Comparison of ENCODE assay signal across 3 cellular contexts in the genomic region with DNA sequence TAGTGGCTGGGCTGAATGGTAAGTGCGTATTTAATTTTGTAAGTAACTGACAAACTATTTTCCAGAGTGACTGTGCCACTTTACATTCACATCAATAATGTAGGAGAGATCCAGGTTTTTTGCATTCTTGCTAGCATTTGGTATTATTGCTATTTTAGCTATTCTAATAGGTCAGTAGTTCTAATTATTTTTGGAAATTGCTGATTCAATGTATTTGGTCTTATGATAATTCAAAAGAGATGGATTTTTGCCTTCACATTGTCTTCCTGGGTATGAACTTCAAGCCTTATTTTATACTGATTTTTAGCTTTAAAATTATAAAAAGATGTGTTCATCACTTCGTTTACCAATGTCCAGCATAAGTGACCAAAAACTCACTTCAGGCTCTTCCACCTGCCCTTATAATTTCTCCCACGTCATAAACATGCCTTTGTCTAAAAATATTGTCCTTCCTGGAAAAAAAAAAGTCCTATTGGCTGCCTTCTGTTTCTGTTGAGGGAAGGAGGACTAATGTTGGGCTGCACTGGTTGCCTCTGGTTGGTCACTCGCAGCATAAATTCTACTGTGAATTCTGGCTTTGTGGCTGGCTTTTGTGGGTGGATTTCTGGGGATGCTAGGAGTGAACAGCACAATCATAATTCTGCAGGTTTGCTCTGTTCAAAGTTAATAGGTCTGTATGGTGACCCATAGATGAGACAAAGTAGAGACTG.
TF ChIP-seq lines count a peak whose summit lies in the region.

No MANE protein-coding gene starts in this region.

TF ChIP-seq in SK-N-SH, 30 proteins besides CTCF, POLR2A, EP300 and RAD21 (continued from another document and continues in another):
- TF ChIP-seq, protein P1, sequence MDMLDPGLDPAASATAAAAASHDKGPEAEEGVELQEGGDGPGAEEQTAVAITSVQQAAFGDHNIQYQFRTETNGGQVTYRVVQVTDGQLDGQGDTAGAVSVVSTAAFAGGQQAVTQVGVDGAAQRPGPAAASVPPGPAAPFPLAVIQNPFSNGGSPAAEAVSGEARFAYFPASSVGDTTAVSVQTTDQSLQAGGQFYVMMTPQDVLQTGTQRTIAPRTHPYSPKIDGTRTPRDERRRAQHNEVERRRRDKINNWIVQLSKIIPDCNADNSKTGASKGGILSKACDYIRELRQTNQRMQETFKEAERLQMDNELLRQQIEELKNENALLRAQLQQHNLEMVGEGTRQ (IDR thresholded peaks at IDR 0.05; ENCODE audit: borderline replicate concordance, low read depth, low read length), result no peak
- TF ChIP-seq TEAD4 (IDR thresholded peaks at IDR 0.05; ENCODE audit: borderline replicate concordance, insufficient read depth) (no peak), RXRA (IDR thresholded peaks at IDR 0.05; ENCODE audit: borderline replicate concordance, low read depth) (no peak), RCOR1 (IDR thresholded peaks at IDR 0.05; ENCODE audit: low read length) (no peak), FOXM1 (IDR thresholded peaks at IDR 0.05; ENCODE audit: low read depth) (no peak), RFX5 (IDR thresholded peaks at IDR 0.05; ENCODE audit: low read length) (no peak), MXI1 (IDR thresholded peaks at IDR 0.05; ENCODE audit: low read depth, low read length) (no peak), MEF2A (IDR thresholded peaks at IDR 0.05; ENCODE audit: borderline replicate concordance, low read depth) (no peak), SIN3A (IDR thresholded peaks at IDR 0.05; ENCODE audit: borderline replicate concordance, low read depth, low read length) (no peak), TCF12 (IDR thresholded peaks at IDR 0.05) (no peak)
- TF ChIP-seq, protein P2, sequence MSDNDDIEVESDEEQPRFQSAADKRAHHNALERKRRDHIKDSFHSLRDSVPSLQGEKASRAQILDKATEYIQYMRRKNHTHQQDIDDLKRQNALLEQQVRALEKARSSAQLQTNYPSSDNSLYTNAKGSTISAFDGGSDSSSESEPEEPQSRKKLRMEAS (IDR thresholded peaks at IDR 0.05; ENCODE audit: low read depth), result no peak
- TF ChIP-seq, protein P3, sequence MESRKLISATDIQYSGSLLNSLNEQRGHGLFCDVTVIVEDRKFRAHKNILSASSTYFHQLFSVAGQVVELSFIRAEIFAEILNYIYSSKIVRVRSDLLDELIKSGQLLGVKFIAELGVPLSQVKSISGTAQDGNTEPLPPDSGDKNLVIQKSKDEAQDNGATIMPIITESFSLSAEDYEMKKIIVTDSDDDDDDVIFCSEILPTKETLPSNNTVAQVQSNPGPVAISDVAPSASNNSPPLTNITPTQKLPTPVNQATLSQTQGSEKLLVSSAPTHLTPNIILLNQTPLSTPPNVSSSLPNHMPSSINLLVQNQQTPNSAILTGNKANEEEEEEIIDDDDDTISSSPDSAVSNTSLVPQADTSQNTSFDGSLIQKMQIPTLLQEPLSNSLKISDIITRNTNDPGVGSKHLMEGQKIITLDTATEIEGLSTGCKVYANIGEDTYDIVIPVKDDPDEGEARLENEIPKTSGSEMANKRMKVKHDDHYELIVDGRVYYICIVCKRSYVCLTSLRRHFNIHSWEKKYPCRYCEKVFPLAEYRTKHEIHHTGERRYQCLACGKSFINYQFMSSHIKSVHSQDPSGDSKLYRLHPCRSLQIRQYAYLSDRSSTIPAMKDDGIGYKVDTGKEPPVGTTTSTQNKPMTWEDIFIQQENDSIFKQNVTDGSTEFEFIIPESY (IDR thresholded peaks at IDR 0.05; ENCODE audit: borderline replicate concordance, low read depth), result no peak

TF ChIP-seq in SK-N-SH treated with all-trans-retinoic acid at 6 μM for 48 hours, 23 proteins besides CTCF, POLR2A, EP300 and RAD21 (continued from another document):
- TF ChIP-seq, protein P4, sequence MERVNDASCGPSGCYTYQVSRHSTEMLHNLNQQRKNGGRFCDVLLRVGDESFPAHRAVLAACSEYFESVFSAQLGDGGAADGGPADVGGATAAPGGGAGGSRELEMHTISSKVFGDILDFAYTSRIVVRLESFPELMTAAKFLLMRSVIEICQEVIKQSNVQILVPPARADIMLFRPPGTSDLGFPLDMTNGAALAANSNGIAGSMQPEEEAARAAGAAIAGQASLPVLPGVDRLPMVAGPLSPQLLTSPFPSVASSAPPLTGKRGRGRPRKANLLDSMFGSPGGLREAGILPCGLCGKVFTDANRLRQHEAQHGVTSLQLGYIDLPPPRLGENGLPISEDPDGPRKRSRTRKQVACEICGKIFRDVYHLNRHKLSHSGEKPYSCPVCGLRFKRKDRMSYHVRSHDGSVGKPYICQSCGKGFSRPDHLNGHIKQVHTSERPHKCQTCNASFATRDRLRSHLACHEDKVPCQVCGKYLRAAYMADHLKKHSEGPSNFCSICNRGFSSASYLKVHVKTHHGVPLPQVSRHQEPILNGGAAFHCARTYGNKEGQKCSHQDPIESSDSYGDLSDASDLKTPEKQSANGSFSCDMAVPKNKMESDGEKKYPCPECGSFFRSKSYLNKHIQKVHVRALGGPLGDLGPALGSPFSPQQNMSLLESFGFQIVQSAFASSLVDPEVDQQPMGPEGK (CRISPR knock-in tag; IDR thresholded peaks at IDR 0.05; ENCODE audit: borderline replicate concordance), result no peak
- TF ChIP-seq, protein P5, sequence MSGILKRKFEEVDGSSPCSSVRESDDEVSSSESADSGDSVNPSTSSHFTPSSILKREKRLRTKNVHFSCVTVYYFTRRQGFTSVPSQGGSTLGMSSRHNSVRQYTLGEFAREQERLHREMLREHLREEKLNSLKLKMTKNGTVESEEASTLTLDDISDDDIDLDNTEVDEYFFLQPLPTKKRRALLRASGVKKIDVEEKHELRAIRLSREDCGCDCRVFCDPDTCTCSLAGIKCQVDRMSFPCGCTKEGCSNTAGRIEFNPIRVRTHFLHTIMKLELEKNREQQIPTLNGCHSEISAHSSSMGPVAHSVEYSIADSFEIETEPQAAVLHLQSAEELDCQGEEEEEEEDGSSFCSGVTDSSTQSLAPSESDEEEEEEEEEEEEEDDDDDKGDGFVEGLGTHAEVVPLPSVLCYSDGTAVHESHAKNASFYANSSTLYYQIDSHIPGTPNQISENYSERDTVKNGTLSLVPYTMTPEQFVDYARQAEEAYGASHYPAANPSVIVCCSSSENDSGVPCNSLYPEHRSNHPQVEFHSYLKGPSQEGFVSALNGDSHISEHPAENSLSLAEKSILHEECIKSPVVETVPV (CRISPR knock-in tag; IDR thresholded peaks at IDR 0.05), result no peak
- TF ChIP-seq TOX (CRISPR knock-in tag; IDR thresholded peaks at IDR 0.05; ENCODE audit: borderline replicate concordance), result no peak
- no peak for TF ChIP-seq ISL1 (CRISPR knock-in tag; IDR thresholded peaks at IDR 0.05)
- no peak for TF ChIP-seq PPARA (CRISPR knock-in tag; IDR thresholded peaks at IDR 0.05; ENCODE audit: borderline replicate concordance)
- TF ChIP-seq BACH2 (CRISPR knock-in tag; IDR thresholded peaks at IDR 0.05; ENCODE audit: borderline replicate concordance), result no peak
- no peak for TF ChIP-seq ZNF8 (CRISPR knock-in tag; IDR thresholded peaks at IDR 0.05)
- TF ChIP-seq CSDC2 (CRISPR knock-in tag; IDR thresholded peaks at IDR 0.05), result no peak
- no peak for TF ChIP-seq TCF4 (CRISPR knock-in tag; IDR thresholded peaks at IDR 0.05; ENCODE audit: borderline replicate concordance)
- TF ChIP-seq, protein P6, sequence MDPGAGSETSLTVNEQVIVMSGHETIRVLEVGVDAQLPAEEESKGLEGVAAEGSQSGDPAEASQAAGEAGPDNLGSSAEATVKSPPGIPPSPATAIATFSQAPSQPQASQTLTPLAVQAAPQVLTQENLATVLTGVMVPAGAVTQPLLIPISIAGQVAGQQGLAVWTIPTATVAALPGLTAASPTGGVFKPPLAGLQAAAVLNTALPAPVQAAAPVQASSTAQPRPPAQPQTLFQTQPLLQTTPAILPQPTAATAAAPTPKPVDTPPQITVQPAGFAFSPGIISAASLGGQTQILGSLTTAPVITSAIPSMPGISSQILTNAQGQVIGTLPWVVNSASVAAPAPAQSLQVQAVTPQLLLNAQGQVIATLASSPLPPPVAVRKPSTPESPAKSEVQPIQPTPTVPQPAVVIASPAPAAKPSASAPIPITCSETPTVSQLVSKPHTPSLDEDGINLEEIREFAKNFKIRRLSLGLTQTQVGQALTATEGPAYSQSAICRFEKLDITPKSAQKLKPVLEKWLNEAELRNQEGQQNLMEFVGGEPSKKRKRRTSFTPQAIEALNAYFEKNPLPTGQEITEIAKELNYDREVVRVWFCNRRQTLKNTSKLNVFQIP (CRISPR knock-in tag; IDR thresholded peaks at IDR 0.05; ENCODE audit: borderline replicate concordance, low read depth), result no peak
- TF ChIP-seq RARB (CRISPR knock-in tag; IDR thresholded peaks at IDR 0.05), result no peak
- no peak for TF ChIP-seq ZNF565 (CRISPR knock-in tag; conservative IDR thresholded peaks at IDR 0.05; ENCODE audit: low read depth)
- TF ChIP-seq ESRRG (CRISPR knock-in tag; IDR thresholded peaks at IDR 0.05), result no peak
- no peak for TF ChIP-seq ZFP3 (CRISPR knock-in tag; IDR thresholded peaks at IDR 0.05)
- no peak for TF ChIP-seq OSR1 (CRISPR knock-in tag; IDR thresholded peaks at IDR 0.05)
- TF ChIP-seq, protein P7, sequence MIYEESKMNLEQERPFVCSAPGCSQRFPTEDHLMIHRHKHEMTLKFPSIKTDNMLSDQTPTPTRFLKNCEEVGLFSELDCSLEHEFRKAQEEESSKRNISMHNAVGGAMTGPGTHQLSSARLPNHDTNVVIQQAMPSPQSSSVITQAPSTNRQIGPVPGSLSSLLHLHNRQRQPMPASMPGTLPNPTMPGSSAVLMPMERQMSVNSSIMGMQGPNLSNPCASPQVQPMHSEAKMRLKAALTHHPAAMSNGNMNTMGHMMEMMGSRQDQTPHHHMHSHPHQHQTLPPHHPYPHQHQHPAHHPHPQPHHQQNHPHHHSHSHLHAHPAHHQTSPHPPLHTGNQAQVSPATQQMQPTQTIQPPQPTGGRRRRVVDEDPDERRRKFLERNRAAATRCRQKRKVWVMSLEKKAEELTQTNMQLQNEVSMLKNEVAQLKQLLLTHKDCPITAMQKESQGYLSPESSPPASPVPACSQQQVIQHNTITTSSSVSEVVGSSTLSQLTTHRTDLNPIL (CRISPR knock-in tag; IDR thresholded peaks at IDR 0.05; ENCODE audit: low read depth), result no peak
TF ChIP-seq in SK-N-SH treated with all-trans-retinoic acid at 6 μM for 48 hours: peak in this region for 0.

TF ChIP-seq in GM23338, 12 proteins besides CTCF, POLR2A, EP300 and RAD21 (continued from another document and continues in another):
- TF ChIP-seq, protein P8, sequence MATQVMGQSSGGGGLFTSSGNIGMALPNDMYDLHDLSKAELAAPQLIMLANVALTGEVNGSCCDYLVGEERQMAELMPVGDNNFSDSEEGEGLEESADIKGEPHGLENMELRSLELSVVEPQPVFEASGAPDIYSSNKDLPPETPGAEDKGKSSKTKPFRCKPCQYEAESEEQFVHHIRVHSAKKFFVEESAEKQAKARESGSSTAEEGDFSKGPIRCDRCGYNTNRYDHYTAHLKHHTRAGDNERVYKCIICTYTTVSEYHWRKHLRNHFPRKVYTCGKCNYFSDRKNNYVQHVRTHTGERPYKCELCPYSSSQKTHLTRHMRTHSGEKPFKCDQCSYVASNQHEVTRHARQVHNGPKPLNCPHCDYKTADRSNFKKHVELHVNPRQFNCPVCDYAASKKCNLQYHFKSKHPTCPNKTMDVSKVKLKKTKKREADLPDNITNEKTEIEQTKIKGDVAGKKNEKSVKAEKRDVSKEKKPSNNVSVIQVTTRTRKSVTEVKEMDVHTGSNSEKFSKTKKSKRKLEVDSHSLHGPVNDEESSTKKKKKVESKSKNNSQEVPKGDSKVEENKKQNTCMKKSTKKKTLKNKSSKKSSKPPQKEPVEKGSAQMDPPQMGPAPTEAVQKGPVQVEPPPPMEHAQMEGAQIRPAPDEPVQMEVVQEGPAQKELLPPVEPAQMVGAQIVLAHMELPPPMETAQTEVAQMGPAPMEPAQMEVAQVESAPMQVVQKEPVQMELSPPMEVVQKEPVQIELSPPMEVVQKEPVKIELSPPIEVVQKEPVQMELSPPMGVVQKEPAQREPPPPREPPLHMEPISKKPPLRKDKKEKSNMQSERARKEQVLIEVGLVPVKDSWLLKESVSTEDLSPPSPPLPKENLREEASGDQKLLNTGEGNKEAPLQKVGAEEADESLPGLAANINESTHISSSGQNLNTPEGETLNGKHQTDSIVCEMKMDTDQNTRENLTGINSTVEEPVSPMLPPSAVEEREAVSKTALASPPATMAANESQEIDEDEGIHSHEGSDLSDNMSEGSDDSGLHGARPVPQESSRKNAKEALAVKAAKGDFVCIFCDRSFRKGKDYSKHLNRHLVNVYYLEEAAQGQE (IDR thresholded peaks at IDR 0.05; ENCODE audit: unreplicated experiment), result no peak
